In genomic region chr15:69154684-69155083, GRCh38 we compare ENCODE assay signal across 14 cellular contexts. TPM values are rescaled to one million over a fixed set of nuclear protein-coding genes. Genes with fewer than 3 reads are reported as not detected.
DNase-seq lines count a peak whose midpoint lies in the region; ATAC-seq and TF ChIP-seq lines count a peak whose summit lies in the region.
"Had no signal": no experiment of that assay in that cellular context is flagged by ENCODE, and none has a peak within 500 bp of the region (broad histone marks: within the 10 kb centered on the region; RNA-seq: fewer than 3 reads in every experiment).

No MANE protein-coding gene starts in this region.

- no peak for TF ChIP-seq CTCF in PC-9 (conservative IDR thresholded peaks at IDR 0.05)

- H3K4me1 ChIP-seq in PC-9 (replicated peaks; ENCODE audit: insufficient read depth): peaks cover 18% of the 10 kb centered on the region
- H3K4me1 ChIP-seq: parathyroid adenoma had no signal

- H3F3A ChIP-seq in PC-9 (ENCODE audit: insufficient read depth, low read depth): no peaks in the 10 kb centered on the region

- no peaks in the 10 kb centered on the region for H3K27me3 ChIP-seq in PC-9 (ENCODE audit: insufficient read depth, low read depth)

- H3K36me3 ChIP-seq in PC-9 (ENCODE audit: low read depth): no peaks in the 10 kb centered on the region

- no peak overlapping the region for H3K4me3 ChIP-seq in PC-9

- CTCF ChIA-PET in PC-9 (lab: Charles Lee): no interaction called here

- no peaks in the 10 kb centered on the region for H3K9me3 ChIP-seq in PC-9 (ENCODE audit: insufficient read depth, low read depth)

- H2AFZ ChIP-seq in PC-9: no peak overlapping the region
- H2AFZ ChIP-seq: parathyroid adenoma had no signal

- H4K20me1 ChIP-seq in PC-9 (ENCODE audit: insufficient read depth): no peaks in the 10 kb centered on the region

- no peaks in the 10 kb centered on the region for H3K79me2 ChIP-seq in PC-9 (ENCODE audit: low read depth)
- H3K79me2 ChIP-seq: parathyroid adenoma had no signal

- H3K27ac ChIP-seq in PC-9: no peak overlapping the region
- H3K27ac ChIP-seq: HL-60, parathyroid adenoma had no signal

- DNase-seq in GM03348 (ENCODE audit: low spot score) (peak; percentile 78), PC-9 (peak; percentile 18 to 69), renal cortical epithelial cell (ENCODE audit: low read depth) (peak; percentile 39), HuH-7 (ENCODE audit: low spot score) (no peak)
- no peak for DNase-seq in activated CD4-positive, alpha-beta T cell treated with anti-CD3 and anti-CD28 coated beads for 4 hours
- DNase-seq: activated CD4-positive, alpha-beta T cell treated with anti-CD3 and anti-CD28 coated beads, Interleukin-2, amount 10 ng/mL, durations not matched to agents 24 days and 14 days; activated gamma-delta T cell; cortex of kidney; NCI-H774; substantia nigra had no signal

- intact Hi-C loops in PC-9 (cut with micrococcal nuclease; ENCODE audit: unreplicated experiment): no loop called here

- H3K4me2 ChIP-seq in PC-9: peak overlapping the region; percentile 28

- peak; percentile 62 for ATAC-seq in esophagus mucosa
- no peak for ATAC-seq in HG03460 (IDR thresholded peaks at IDR 0.05; ENCODE audit: unreplicated experiment)

- H3K9me2 ChIP-seq in PC-9 (ENCODE audit: insufficient read depth): no peaks in the 10 kb centered on the region; the same call in 1 of the 2 replicates

- no TSS peak for BruUV-seq in PC-9 (replicated peaks; lab: Mats Ljungman, UMichigan)

- POLR2A ChIA-PET in PC-9 (lab: Charles Lee; ENCODE audit: unreplicated experiment): interaction anchor here (0.6 to 1.0 kb wide), 6 partner anchors 9 to 1896 kb away, joined by 3 to 9 read pairs (median 6); no protein-coding TSS in a partner anchor

RNA-seq across cellular contexts. Expression of gene GLCE, which starts 5.8 kb away (rescaled TPM):
- total RNA-seq in PC-9 (2021) (24.7 and 31.3 TPM in 2 replicates), esophagus mucosa (16.0 TPM), renal cortical epithelial cell (15.9 and 23.8 TPM in 2 replicates)

Comparison
In these comparisons a context has a peak if more than half of its experiments do, and no peak if none do; other contexts are left out.
1. DNase-seq: peak in GM03348 (single experiment), PC-9 (2 of 2) and renal cortical epithelial cell (single experiment); none in activated CD4-positive, alpha-beta T cell treated with anti-CD3 and anti-CD28 coated beads for 4 hours (0 of 2) and HuH-7 (single experiment).